In genomic region chr5:80659111-80659510, GRCh38 we compare ENCODE assay signal across 25 cellular contexts. TPM values are rescaled to one million over a fixed set of nuclear protein-coding genes. Genes with fewer than 3 reads are reported as not detected.
DNase-seq lines count a peak whose midpoint lies in the region; ATAC-seq and TF ChIP-seq lines count a peak whose summit lies in the region.
"Had no signal": no experiment of that assay in that cellular context is flagged by ENCODE, and none has a peak within 500 bp of the region (broad histone marks: within the 10 kb centered on the region; RNA-seq: fewer than 3 reads in every experiment).

No MANE protein-coding gene starts in this region.

- in situ Hi-C loops in GM23248 (cut with MboI): no loop called here

- H4K20me1 ChIP-seq in GM23248 (ENCODE audit: insufficient read depth): no peaks in the 10 kb centered on the region

- 26 to 29% methylated on average over 4 of the region's 4 CpGs for WGBS in GM23248 (ENCODE audit: low coverage in 1 of 2, low lambda C conversion rate in 2 of 2, missing lambda C conversion rate in 2 of 2), 2 experiments
- 97 to 99% methylated on average over 4 of the region's 4 CpGs for WGBS in thyroid gland, 2 donors

- H3K9me3 ChIP-seq in GM23248 (ENCODE audit: low read depth) (no peaks in the 10 kb centered on the region), thyroid gland (no peaks in the 10 kb centered on the region)
- H3K9me3 ChIP-seq: adrenal gland, left lung, mucosa of descending colon, SJSA1 had no signal

- peak overlapping the region; percentile 14 for H3K4me2 ChIP-seq in GM23248 (ENCODE audit: unreplicated experiment)
- H3K4me2 ChIP-seq: smooth muscle cell had no signal

- H3K4me1 Mint-ChIP-seq in activated naive CD8-positive, alpha-beta T cell treated with anti-CD3 and anti-CD28 coated beads for 36 hours: peaks cover 20% of the 10 kb centered on the region

- no peak overlapping the region for H3K4me3 Mint-ChIP-seq in activated naive CD8-positive, alpha-beta T cell treated with anti-CD3 and anti-CD28 coated beads for 36 hours
- H3K4me3 Mint-ChIP-seq: activated CD4-positive, alpha-beta T cell treated with anti-CD3 and anti-CD28 coated beads, Interleukin-2, amount 10 ng/mL, durations not matched to agents 24 days and 14 days; stimulated activated naive CD8-positive, alpha-beta T cell treated with anti-CD3 and anti-CD28 coated beads, Interleukin-15, amount 100 ng/mL, for 72 hours; type B pancreatic cell had no signal

- no peaks in the 10 kb centered on the region for H3K27me3 ChIP-seq in GM23248 (replicated peaks; ENCODE audit: insufficient read depth)
- H3K27me3 ChIP-seq in thyroid gland: no peaks in the 10 kb centered on the region
- H3K27me3 ChIP-seq: adrenal gland, left lung, SJSA1 had no signal

- H3F3A ChIP-seq in GM23248 (ENCODE audit: insufficient read depth): peaks cover 5% of the 10 kb centered on the region; the same call in 1 of the 2 replicates

- TF ChIP-seq POLR2A in thyroid gland (IDR thresholded peaks at IDR 0.05): no peak

- peaks cover 18% of the 10 kb centered on the region for H3K36me3 ChIP-seq in GM23248 (ENCODE audit: low read depth)
- H3K36me3 ChIP-seq in thyroid gland: peaks cover 4 to 25% of the 10 kb centered on the region in 2 donors

- no peak overlapping the region for H3K9ac ChIP-seq in GM23248

- no peak overlapping the region for H2AFZ ChIP-seq in GM23248

- DNase-seq in AG10803 (ENCODE audit: low read depth) (peak; percentile 79), GM23248 (peak; percentile 82), amniotic stem cell (lab: John Stamatoyannopoulos, UW) (peak; percentile 11), fibroblast of the aortic adventitia (ENCODE audit: low read depth) (peak; percentile 40), thyroid gland (no peak)
- no peak for DNase-seq in activated naive CD8-positive, alpha-beta T cell treated with anti-CD3 and anti-CD28 coated beads for 36 hours
- DNase-seq: activated CD4-positive, alpha-beta T cell treated with anti-CD3 and anti-CD28 coated beads, Interleukin-2, amount 10 ng/mL, durations not matched to agents 24 days and 14 days; activated gamma-delta T cell; adrenal gland; central memory CD4-positive, alpha-beta T cell; DMS79 treated with DMSO at 0.1 percent for 48 hours; erythroblast; left lung; mucosa of descending colon; NCI-H187; NCI-H2227 treated with DMSO at 0.1 percent for 48 hours; PC-3; stimulated activated CD4-positive, alpha-beta T cell treated with anti-CD3 and anti-CD28 coated beads, Interleukin-4, amount 100 ng/mL, for 4 hours; stimulated activated naive CD8-positive, alpha-beta T cell treated with anti-CD3 and anti-CD28 coated beads, Interleukin-15, amount 100 ng/mL, for 72 hours had no signal

- H3K4me1 ChIP-seq in GM23248 (ENCODE audit: insufficient read depth): peaks cover 20% of the 10 kb centered on the region
- H3K4me1 ChIP-seq in thyroid gland: peaks cover 5 to 8% of the 10 kb centered on the region in 2 donors

- no peaks in the 10 kb centered on the region for H3K9me2 ChIP-seq in GM23248 (ENCODE audit: insufficient read depth)

- H3K9me3 Mint-ChIP-seq in activated naive CD8-positive, alpha-beta T cell treated with anti-CD3 and anti-CD28 coated beads for 36 hours: no peaks in the 10 kb centered on the region
- H3K9me3 Mint-ChIP-seq: activated CD4-positive, alpha-beta T cell treated with anti-CD3 and anti-CD28 coated beads, Interleukin-2, amount 10 ng/mL, durations not matched to agents 24 days and 14 days; stimulated activated naive CD8-positive, alpha-beta T cell treated with anti-CD3 and anti-CD28 coated beads, Interleukin-15, amount 100 ng/mL, for 72 hours; type B pancreatic cell had no signal

- peaks cover 66% of the 10 kb centered on the region for H3K79me2 ChIP-seq in GM23248 (ENCODE audit: insufficient read depth)

- no peak overlapping the region for H3K4me3 ChIP-seq in AG10803 (ENCODE audit: low read length)
- H3K4me3 ChIP-seq in GM23248: no peak overlapping the region
- no peak overlapping the region for H3K4me3 ChIP-seq in fibroblast of the aortic adventitia (ENCODE audit: low read depth, low read length)
- H3K4me3 ChIP-seq in thyroid gland (replicated peaks in 1 of 3): no peak overlapping the region
- H3K4me3 ChIP-seq: adrenal gland, left lung, mucosa of descending colon, SJSA1, smooth muscle cell had no signal

- no peak overlapping the region for H3K27ac Mint-ChIP-seq in activated naive CD8-positive, alpha-beta T cell treated with anti-CD3 and anti-CD28 coated beads for 36 hours
- H3K27ac Mint-ChIP-seq: activated CD4-positive, alpha-beta T cell treated with anti-CD3 and anti-CD28 coated beads, Interleukin-2, amount 10 ng/mL, durations not matched to agents 24 days and 14 days; stimulated activated naive CD8-positive, alpha-beta T cell treated with anti-CD3 and anti-CD28 coated beads, Interleukin-15, amount 100 ng/mL, for 72 hours; type B pancreatic cell had no signal

- H3K27ac ChIP-seq in GM23248: peak overlapping the region; percentile 57
- H3K27ac ChIP-seq in thyroid gland: no peak overlapping the region
- H3K27ac ChIP-seq: adrenal gland, HL-60, left lung, SJSA1 had no signal

- intact Hi-C loops in thyroid gland (cut with DNase I): loop anchor here (5.0 kb wide), 1 partner anchor 247 kb away; no protein-coding TSS in a partner anchor

- no peak for TF ChIP-seq CTCF in AG10803 (conservative IDR thresholded peaks at IDR 0.05; ENCODE audit: low read length)
- TF ChIP-seq CTCF in fibroblast of the aortic adventitia (IDR thresholded peaks at IDR 0.05; ENCODE audit: insufficient read depth, low read length): no peak
- no peak for TF ChIP-seq CTCF in thyroid gland (IDR thresholded peaks at IDR 0.05)

- H3K27me3 Mint-ChIP-seq in activated naive CD8-positive, alpha-beta T cell treated with anti-CD3 and anti-CD28 coated beads for 36 hours: no peaks in the 10 kb centered on the region
- H3K27me3 Mint-ChIP-seq: activated CD4-positive, alpha-beta T cell treated with anti-CD3 and anti-CD28 coated beads, Interleukin-2, amount 10 ng/mL, durations not matched to agents 24 days and 14 days; stimulated activated naive CD8-positive, alpha-beta T cell treated with anti-CD3 and anti-CD28 coated beads, Interleukin-15, amount 100 ng/mL, for 72 hours; type B pancreatic cell had no signal

- ATAC-seq in HG03520 (IDR thresholded peaks at IDR 0.05; ENCODE audit: unreplicated experiment) (no peak), GM18502 (IDR thresholded peaks at IDR 0.05; ENCODE audit: poor library complexity, unreplicated experiment) (no peak)
- ATAC-seq: left lung; mucosa of descending colon; PC-3; stimulated activated naive CD8-positive, alpha-beta T cell treated with anti-CD3 and anti-CD28 coated beads, Interleukin-15, amount 100 ng/mL, for 72 hours had no signal

- H3K36me3 Mint-ChIP-seq in activated naive CD8-positive, alpha-beta T cell treated with anti-CD3 and anti-CD28 coated beads for 36 hours: peaks cover 54% of the 10 kb centered on the region

RNA-seq across cellular contexts. Expression of gene DHFR, which starts 4.3 kb away (rescaled TPM):
- 19.0 and 23.8 TPM in 2 replicates for total RNA-seq in GM23248 (2014; rRNA removed; shearing (Covaris generic))
- polyA plus RNA-seq in GM23248 (2016; fragmentation: Nextera tagmentation; extraction: Ambion mirVana): 10.0 and 11.6 TPM in 2 replicates
- total RNA-seq in fibroblast of the aortic adventitia (ENCODE audit: low replicate concordance) (13.2 and 49.5 TPM in 2 replicates), thyroid gland (10 to 100 TPM in 3 of 4 donors, 1 to 10 TPM in 1; 5.6 to 12.8 (median 11.5) TPM)
- total RNA-seq in activated naive CD8-positive, alpha-beta T cell treated with anti-CD3 and anti-CD28 coated beads for 36 hours: 100 to 1,000 TPM; 110 to 112 TPM

RNA-seq across cellular contexts. Expression of gene MSH3, which starts 4.7 kb away (rescaled TPM):
- total RNA-seq in GM23248 (2014; rRNA removed; shearing (Covaris generic)): 11.7 and 15.9 TPM in 2 replicates
- 13.5 and 14.0 TPM in 2 replicates for polyA plus RNA-seq in GM23248 (2016; fragmentation: Nextera tagmentation; extraction: Ambion mirVana)
- total RNA-seq in fibroblast of the aortic adventitia (ENCODE audit: low replicate concordance) (19.3 and 25.0 TPM in 2 replicates), thyroid gland (10 to 100 TPM; 25.9 to 45.0 (median 26.1) TPM)
- 10 to 100 TPM; 22.6 to 22.9 TPM for total RNA-seq in activated naive CD8-positive, alpha-beta T cell treated with anti-CD3 and anti-CD28 coated beads for 36 hours

Comparison
In these comparisons a context has a peak if more than half of its experiments do, and no peak if none do; other contexts are left out.
1. DNase-seq: peak in AG10803 (single experiment), GM23248 (single experiment), amniotic stem cell (single experiment) and fibroblast of the aortic adventitia (single experiment); none in thyroid gland (0 of 2) and activated naive CD8-positive, alpha-beta T cell treated with anti-CD3 and anti-CD28 coated beads for 36 hours (single experiment).